Comparison of ENCODE assay signal across 8 cellular contexts in the genomic region with DNA sequence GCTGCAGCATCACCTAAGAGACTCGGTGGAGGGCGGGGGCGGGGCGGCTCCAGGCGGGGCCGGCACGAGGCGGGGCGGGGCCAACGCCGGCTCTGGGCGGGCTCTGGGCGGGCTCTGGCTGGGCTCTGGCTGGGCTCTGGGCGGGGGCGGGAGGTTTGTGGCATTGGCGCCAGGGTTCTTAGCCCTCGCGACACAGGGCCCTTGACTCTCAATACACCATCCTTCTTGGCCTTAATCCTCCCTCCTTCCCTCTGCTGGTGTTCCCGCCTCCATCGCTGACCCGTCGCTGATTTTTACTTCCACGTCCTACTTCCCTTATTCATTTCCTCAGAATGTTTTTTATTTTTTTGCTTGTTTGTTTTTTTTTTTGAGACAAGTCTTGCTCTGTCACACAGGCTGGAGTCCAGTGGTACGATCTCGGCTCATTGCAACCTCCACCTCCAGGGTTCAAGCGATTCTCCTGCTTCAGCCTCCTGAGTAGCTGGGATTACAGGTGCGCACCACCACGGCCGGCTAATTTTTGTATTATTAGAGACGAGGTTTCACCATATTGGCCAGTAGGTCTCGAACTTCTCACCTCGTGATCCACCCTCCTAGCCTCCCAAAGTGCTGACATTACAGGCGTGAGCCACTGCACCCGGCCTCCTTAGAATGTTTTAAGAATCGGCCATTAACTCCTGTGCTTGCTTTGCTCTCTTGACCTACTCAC. TPM values are rescaled to one million over a fixed set of nuclear protein-coding genes. Genes with fewer than 3 reads are reported as not detected.
DNase-seq lines count a peak whose midpoint lies in the region; ATAC-seq, FAIRE-seq and TF ChIP-seq lines count a peak whose summit lies in the region.

Gene BLTP3B, minus strand, starts transcription at position 24 of the 709 bp plus-strand sequence. CDS start 239 bp downstream, outside the sequence.

- peaks cover 30% of the 10 kb centered on the region for H3K4me1 ChIP-seq in adipocyte (ENCODE audit: control insufficient read depth, insufficient read depth, low read length)
- H3K4me1 ChIP-seq in heart left ventricle, result peaks cover 0 to 43% (median 21%) of the 10 kb centered on the region in 12 donors
- H3K4me1 ChIP-seq in transverse colon, result peaks cover 8 to 42% (median 17%) of the 10 kb centered on the region in 4 donors

- DNase-seq in GM12892 (ENCODE audit: insufficient read length), result peak; percentile 54
- peak; percentile 90 for DNase-seq in NCI-H1436 (lab: John Stamatoyannopoulos, UW)
- DNase-seq in T-helper 1 cell, result peak; percentile 80 to 91 (median 86)
- DNase-seq in adipocyte (ENCODE audit: low read depth), result peak; percentile 97
- peak; percentile 93 to 96 (median 94) for DNase-seq in heart left ventricle
- peak; percentile 84 to 98 (median 92) for DNase-seq in posterior cingulate gyrus
- DNase-seq in transverse colon, result peak; percentile 94

- no peak for TF ChIP-seq CTCF in heart left ventricle (IDR thresholded peaks at IDR 0.05)
- TF ChIP-seq CTCF in transverse colon (IDR thresholded peaks at IDR 0.05), result no peak

- H3K9me3 ChIP-seq in adipocyte (ENCODE audit: control insufficient read depth, low read length), result no peaks in the 10 kb centered on the region
- H3K9me3 ChIP-seq in heart left ventricle, result peaks cover 0 to 8% (median 0%) of the 10 kb centered on the region in 12 donors
- no peaks in the 10 kb centered on the region for H3K9me3 ChIP-seq in transverse colon

- TF ChIP-seq POLR2A in GM12892 (IDR thresholded peaks at IDR 0.05; ENCODE audit: low read depth, low read length), result no peak
- TF ChIP-seq POLR2A in heart left ventricle (IDR thresholded peaks at IDR 0.05), result no peak
- no peak for TF ChIP-seq POLR2A in transverse colon (IDR thresholded peaks at IDR 0.05)

- H3K4me3 ChIP-seq in adipocyte (ENCODE audit: low read length), result peak within 1 kb of the TSS; percentile 96
- peak within 1 kb of the TSS; percentile 68 to 100 (median 93) for H3K4me3 ChIP-seq in heart left ventricle
- H3K4me3 ChIP-seq in transverse colon, result peak within 1 kb of the TSS; percentile 74 to 99 (median 90)

- FAIRE-seq in GM12892 (lab: Jason Lieb, UNC), result peak; percentile 70

- intact Hi-C loops in heart left ventricle (cut with DNase I) (loop anchor here in 8 of 10 donors (1.0 to 10.0 kb wide), 6 partner anchors 52 to 124 kb away; partner anchors contain the start of genes ACTR6 (in 5 of the 8), DEPDC4 (in 1 of the 8) and SCYL2 (in 1 of the 8)), posterior cingulate gyrus (cut with DNase I) (loop anchor here (1.0 to 5.0 kb wide), 2 partner anchors 57 to 124 kb away; partner anchors contain the start of genes ACTR6, DEPDC4 and SCYL2), transverse colon (cut with DNase I; ENCODE audit: low total_unique reads) (loop anchor here (5.0 kb wide), 1 partner anchor 59 kb away; the partner anchor contains the start of gene ACTR6)

- H3K27me3 ChIP-seq in adipocyte (replicated peaks; ENCODE audit: control insufficient read depth, insufficient read depth, low read length) (no peaks in the 10 kb centered on the region), heart left ventricle (no peaks in the 10 kb centered on the region), transverse colon (no peaks in the 10 kb centered on the region)

- H3K27ac ChIP-seq in heart left ventricle (peak within 1 kb of the TSS; percentile 61 to 98 (median 94)), transverse colon (peak within 1 kb of the TSS; percentile 96 to 99 (median 98))

- in situ Hi-C loops in transverse colon (cut with MboI; ENCODE audit: low pct_ligation_motif_present in 1 of 4, low pct_unique_long_range_greater_than_20kb in 1 of 4, low sequenced_read_pairs in 3 of 4), result no loop called here

- ATAC-seq in HG02840 (IDR thresholded peaks at IDR 0.05; ENCODE audit: low FRiP score, unreplicated experiment) (peak; percentile 60), heart left ventricle (peak; percentile 94 to 99 (median 98))

- no peak for TF ChIP-seq EP300 in transverse colon (IDR thresholded peaks at IDR 0.05; ENCODE audit: low read depth)

- H3K36me3 ChIP-seq in adipocyte (ENCODE audit: control insufficient read depth, insufficient read depth, low read length, severe bottlenecking), result no peaks in the 10 kb centered on the region
- no peaks in the 10 kb centered on the region for H3K36me3 ChIP-seq in heart left ventricle
- H3K36me3 ChIP-seq in transverse colon, result no peaks in the 10 kb centered on the region

- WGBS in heart left ventricle, 4 donors, result 25 to 44% (median 35%) methylated on average over 21 to 35 of the region's 35 CpGs
- 27 to 48% methylated on average over 16 to 32 of the region's 35 CpGs for WGBS in transverse colon (ENCODE audit: low coverage in 1 of 2), 2 donors

- H3K9ac ChIP-seq in adipocyte (ENCODE audit: low read length), result peak within 1 kb of the TSS; percentile 96

RNA-seq across cellular contexts. Expression of gene BLTP3B, which starts in this region (rescaled TPM):
- polyA plus RNA-seq in GM12892 (2012; ENCODE audit: missing spikeins), result 13.7 TPM
- total RNA-seq in heart left ventricle (10 to 100 TPM; 14.0 to 22.4 (median 16.2) TPM), transverse colon (10 to 100 TPM in 3 of 4 donors, 1 to 10 TPM in 1; 3.8 to 44.1 (median 31.5) TPM)
- 10 to 100 TPM in 1 of 2 donors, 1 to 10 TPM in 1; 3.7 to 18.7 TPM for polyA plus RNA-seq in heart left ventricle

Comparison
In these comparisons a context has a peak if more than half of its experiments do, and no peak if none do; other contexts are left out.
1. Peak in every context shown above with its lines: DNase-seq, ATAC-seq, H3K4me3 ChIP-seq and H3K27ac ChIP-seq.